20 cellular contexts compared by ENCODE assay signal in the genomic region with DNA sequence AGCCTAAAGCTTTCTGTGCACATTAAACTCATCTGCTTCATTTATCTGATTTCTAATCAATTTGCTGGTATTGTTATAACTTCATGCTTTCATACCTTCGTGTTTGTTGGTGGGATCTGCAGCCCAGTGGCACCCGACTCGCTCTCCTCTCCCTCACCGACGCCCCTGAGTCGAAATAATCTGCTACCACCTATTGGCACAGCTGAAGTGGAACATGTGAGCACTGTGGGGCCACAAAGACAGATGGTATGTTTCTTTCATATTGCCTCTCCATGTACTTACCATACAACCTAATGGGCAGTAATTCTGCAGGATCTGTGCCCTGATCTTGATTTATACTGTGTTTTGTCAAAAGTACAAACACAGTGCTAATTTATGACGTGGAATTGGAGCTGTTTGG.
"Had no signal": no experiment of that assay in that cellular context is flagged by ENCODE, and none has a peak within 500 bp of the region (broad histone marks: within the 10 kb centered on the region; RNA-seq: fewer than 3 reads in every experiment).

No MANE protein-coding gene starts in this region.

- H3K4me3 ChIP-seq: heart right ventricle, left lung, lung, psoas muscle, upper lobe of left lung, uterus had no signal

- DNase-seq: cerebellar nuclear complex; effector memory CD8-positive, alpha-beta T cell; foreskin melanocyte; heart right ventricle; hypothalamus; kidney glomerular epithelial cell; left lung; mesenchymal stem cell; midbrain; naive B cell; psoas muscle; small intestine; stimulated activated CD4-positive, alpha-beta T cell treated with anti-CD3 and anti-CD28 coated beads, Interleukin-12 subunit alpha, Interleukin-12 subunit beta, amount 100 ng/mL, for 4 hours; stimulated activated naive CD4-positive, alpha-beta T cell treated with Interleukin-2 at 50 U/mL for 16 hours; upper lobe of left lung; uterus had no signal

- H3K27me3 ChIP-seq: heart right ventricle, left lung, upper lobe of left lung, uterus had no signal

- ATAC-seq: effector memory CD8-positive, alpha-beta T cell; left lung had no signal

- H3K9me3 ChIP-seq: heart right ventricle, left lung, psoas muscle, upper lobe of left lung, uterus had no signal

- H3K9me3 Mint-ChIP-seq: dendritic cell treated with granulocyte-macrophage colony-stimulating factor and Interleukin-4, amounts not matched to agents 40 ng/mL and 50 ng/mL, for 4 days; effector memory CD8-positive, alpha-beta T cell; naive B cell; nephron had no signal

- H3K4me1 Mint-ChIP-seq: nephron had no signal

- H3K27me3 Mint-ChIP-seq: dendritic cell treated with granulocyte-macrophage colony-stimulating factor and Interleukin-4, amounts not matched to agents 40 ng/mL and 50 ng/mL, for 4 days; effector memory CD8-positive, alpha-beta T cell; naive B cell had no signal

- H3K36me3 ChIP-seq: uterus had no signal

- H3K4me1 ChIP-seq: left lung, parathyroid adenoma, upper lobe of left lung, uterus had no signal

- H3K27ac Mint-ChIP-seq: dendritic cell treated with granulocyte-macrophage colony-stimulating factor and Interleukin-4, amounts not matched to agents 40 ng/mL and 50 ng/mL, for 4 days; nephron had no signal

- H3K4me3 Mint-ChIP-seq: dendritic cell treated with granulocyte-macrophage colony-stimulating factor and Interleukin-4, amounts not matched to agents 40 ng/mL and 50 ng/mL, for 4 days; effector memory CD8-positive, alpha-beta T cell; naive B cell; nephron had no signal

- H3K9ac ChIP-seq: parathyroid adenoma had no signal
